Comparison of ENCODE assay signal across 8 cellular contexts in the genomic region with DNA sequence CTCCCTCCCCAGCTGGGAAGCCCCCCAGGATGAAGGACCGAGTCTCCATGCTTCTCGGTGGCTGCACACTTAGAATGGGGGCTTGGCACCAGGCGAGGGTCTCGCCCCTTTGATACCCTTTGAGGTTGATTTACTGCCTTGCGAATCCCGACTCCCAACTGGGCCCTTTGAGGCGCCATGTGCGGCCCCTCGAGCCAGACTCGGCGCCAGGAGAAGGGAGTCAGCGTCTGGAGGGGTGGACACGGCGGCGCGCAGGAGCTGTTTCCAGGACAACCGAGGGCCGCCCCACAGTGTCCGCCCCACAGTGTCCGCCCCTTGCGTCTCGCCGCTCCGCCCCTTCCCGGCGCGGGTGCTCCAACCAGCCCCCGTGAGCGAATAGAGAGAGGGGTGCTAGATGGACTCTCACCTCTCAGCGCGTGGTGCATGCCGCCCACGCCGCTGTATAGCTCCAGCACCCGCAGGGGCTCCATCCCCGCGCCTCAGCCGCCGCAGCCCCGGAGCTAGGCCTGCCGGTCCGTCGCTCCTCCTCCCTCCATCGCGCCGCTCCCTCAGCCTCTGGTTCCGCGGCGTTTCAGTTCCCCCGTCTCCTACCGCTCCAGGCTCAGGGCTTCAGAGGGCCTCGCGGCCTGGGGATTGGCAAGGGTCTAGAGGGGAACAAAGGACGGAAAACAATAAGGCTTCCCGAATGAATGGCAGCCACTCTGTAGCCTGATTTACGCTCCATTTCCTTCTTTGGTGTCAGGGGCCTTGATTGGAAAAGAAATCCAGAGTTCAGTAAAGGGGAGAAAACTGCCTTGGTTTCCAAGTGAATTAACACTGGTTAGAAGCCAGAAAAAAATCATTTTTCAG.
A peak's percentile ranks its signal among the peaks of the same experiment; 100 is the strongest.
DNase-seq lines count a peak whose midpoint lies in the region; ATAC-seq and TF ChIP-seq lines count a peak whose summit lies in the region.

A gene with protein sequence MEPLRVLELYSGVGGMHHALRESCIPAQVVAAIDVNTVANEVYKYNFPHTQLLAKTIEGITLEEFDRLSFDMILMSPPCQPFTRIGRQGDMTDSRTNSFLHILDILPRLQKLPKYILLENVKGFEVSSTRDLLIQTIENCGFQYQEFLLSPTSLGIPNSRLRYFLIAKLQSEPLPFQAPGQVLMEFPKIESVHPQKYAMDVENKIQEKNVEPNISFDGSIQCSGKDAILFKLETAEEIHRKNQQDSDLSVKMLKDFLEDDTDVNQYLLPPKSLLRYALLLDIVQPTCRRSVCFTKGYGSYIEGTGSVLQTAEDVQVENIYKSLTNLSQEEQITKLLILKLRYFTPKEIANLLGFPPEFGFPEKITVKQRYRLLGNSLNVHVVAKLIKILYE (minus strand): TSS at position 508 of the 849 bp plus-strand sequence. CDS start 38 bp downstream, at position 470.

- H3K27me3 ChIP-seq in BLaER1 = no peaks in the 10 kb centered on the region

- TF ChIP-seq POLR2A in GM19099 (IDR thresholded peaks at IDR 0.05; ENCODE audit: extremely low read depth, insufficient read length, low read depth) = peak; percentile 72

- H4K20me1 ChIP-seq in BLaER1 = no peaks in the 10 kb centered on the region

- peak; percentile 89 for ATAC-seq in HG03354 (IDR thresholded peaks at IDR 0.05; ENCODE audit: poor library complexity, severe bottlenecking, unreplicated experiment)

- no peaks in the 10 kb centered on the region for H3K9me3 ChIP-seq in BLaER1

- H3K4me1 ChIP-seq in BLaER1 = peaks cover 26% of the 10 kb centered on the region

- H3K36me3 ChIP-seq in BLaER1 = no peaks in the 10 kb centered on the region

- peak within 1 kb of the TSS; percentile 97 for H3K27ac ChIP-seq in BLaER1

- DNase-seq in NCI-H748 treated with DMSO at 0.1 percent for 48 hours (lab: John Stamatoyannopoulos, UW) (peak; percentile 72), medulla oblongata (ENCODE audit: extremely low spot score) (peak; percentile 88)
- DNase-seq in activated CD8-positive, alpha-beta memory T cell treated with anti-CD3 and anti-CD28 coated beads for 1 hour (ENCODE audit: extremely low read depth in 1 of 2, low read depth in 1 of 2) = peak; percentile 54 to 66
- peak; percentile 63 for DNase-seq in effector CD4-positive, alpha-beta T cell
- peak; percentile 59 to 70 (median 60) for DNase-seq in stimulated activated CD4-positive, alpha-beta T cell treated with anti-CD3 and anti-CD28 coated beads, TNF-alpha, amount 100 ng/mL, for 4 hours (ENCODE audit: low read depth in 3 of 3)

- H3K4me3 ChIP-seq in BLaER1 = peak within 1 kb of the TSS; percentile 88

- H3K9ac ChIP-seq in BLaER1 = peak within 1 kb of the TSS; percentile 93

- H3K4me2 ChIP-seq in BLaER1 = peak within 1 kb of the TSS; percentile 86

Comparison
In these comparisons a context has a peak if more than half of its experiments do, and no peak if none do; other contexts are left out.
1. Peak in every context shown above with its lines: DNase-seq, ATAC-seq, H3K4me3 ChIP-seq and H3K27ac ChIP-seq.